In the genomic region with DNA sequence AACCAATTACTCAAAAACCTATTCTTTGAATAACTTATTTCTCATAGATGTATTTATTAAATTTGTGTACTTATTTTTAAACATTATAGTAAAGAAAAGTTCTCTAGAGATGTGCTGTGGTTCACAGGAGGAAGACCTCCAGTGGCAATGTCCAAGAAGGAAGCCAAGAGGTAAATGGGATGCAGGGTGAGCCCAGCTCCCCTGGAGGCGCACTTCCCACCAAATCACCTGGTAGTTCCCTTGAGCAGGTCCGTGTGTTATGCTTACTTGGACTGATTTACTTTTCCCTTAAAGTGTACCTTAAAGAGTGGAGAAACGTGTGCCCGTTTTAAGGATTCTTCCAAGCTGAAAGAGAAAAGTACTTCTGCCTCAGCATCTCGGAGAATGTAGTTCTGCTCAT, we compare ENCODE assay signal across 1 cellular context.
TF ChIP-seq lines count a peak whose summit lies in the region.

No MANE protein-coding gene starts in this region.

TF ChIP-seq in K562, 482 proteins besides CTCF, POLR2A, EP300 and RAD21:
- TF ChIP-seq ILK (tag; IDR thresholded peaks at IDR 0.05; ENCODE audit: borderline replicate concordance, low read depth), result no peak
- TF ChIP-seq, protein P1, sequence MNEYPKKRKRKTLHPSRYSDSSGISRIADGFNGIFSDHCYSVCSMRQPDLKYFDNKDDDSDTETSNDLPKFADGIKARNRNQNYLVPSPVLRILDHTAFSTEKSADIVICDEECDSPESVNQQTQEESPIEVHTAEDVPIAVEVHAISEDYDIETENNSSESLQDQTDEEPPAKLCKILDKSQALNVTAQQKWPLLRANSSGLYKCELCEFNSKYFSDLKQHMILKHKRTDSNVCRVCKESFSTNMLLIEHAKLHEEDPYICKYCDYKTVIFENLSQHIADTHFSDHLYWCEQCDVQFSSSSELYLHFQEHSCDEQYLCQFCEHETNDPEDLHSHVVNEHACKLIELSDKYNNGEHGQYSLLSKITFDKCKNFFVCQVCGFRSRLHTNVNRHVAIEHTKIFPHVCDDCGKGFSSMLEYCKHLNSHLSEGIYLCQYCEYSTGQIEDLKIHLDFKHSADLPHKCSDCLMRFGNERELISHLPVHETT (CRISPR knock-in tag; conservative IDR thresholded peaks at IDR 0.05 in 1 of 2, IDR thresholded peaks at IDR 0.05 in 1 of 2), result no peak
- TF ChIP-seq ZNF140 (CRISPR knock-in tag; IDR thresholded peaks at IDR 0.05), result no peak
- no peak for TF ChIP-seq NFYB (IDR thresholded peaks at IDR 0.05; ENCODE audit: extremely low read depth, insufficient read length)
- TF ChIP-seq, protein P2, sequence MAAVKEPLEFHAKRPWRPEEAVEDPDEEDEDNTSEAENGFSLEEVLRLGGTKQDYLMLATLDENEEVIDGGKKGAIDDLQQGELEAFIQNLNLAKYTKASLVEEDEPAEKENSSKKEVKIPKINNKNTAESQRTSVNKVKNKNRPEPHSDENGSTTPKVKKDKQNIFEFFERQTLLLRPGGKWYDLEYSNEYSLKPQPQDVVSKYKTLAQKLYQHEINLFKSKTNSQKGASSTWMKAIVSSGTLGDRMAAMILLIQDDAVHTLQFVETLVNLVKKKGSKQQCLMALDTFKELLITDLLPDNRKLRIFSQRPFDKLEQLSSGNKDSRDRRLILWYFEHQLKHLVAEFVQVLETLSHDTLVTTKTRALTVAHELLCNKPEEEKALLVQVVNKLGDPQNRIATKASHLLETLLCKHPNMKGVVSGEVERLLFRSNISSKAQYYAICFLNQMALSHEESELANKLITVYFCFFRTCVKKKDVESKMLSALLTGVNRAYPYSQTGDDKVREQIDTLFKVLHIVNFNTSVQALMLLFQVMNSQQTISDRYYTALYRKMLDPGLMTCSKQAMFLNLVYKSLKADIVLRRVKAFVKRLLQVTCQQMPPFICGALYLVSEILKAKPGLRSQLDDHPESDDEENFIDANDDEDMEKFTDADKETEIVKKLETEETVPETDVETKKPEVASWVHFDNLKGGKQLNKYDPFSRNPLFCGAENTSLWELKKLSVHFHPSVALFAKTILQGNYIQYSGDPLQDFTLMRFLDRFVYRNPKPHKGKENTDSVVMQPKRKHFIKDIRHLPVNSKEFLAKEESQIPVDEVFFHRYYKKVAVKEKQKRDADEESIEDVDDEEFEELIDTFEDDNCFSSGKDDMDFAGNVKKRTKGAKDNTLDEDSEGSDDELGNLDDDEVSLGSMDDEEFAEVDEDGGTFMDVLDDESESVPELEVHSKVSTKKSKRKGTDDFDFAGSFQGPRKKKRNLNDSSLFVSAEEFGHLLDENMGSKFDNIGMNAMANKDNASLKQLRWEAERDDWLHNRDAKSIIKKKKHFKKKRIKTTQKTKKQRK (IDR thresholded peaks at IDR 0.05; ENCODE audit: borderline replicate concordance, low read depth, low read length), result no peak
- TF ChIP-seq MAFG (tag; conservative IDR thresholded peaks at IDR 0.05), result no peak
- TF ChIP-seq, protein P3, sequence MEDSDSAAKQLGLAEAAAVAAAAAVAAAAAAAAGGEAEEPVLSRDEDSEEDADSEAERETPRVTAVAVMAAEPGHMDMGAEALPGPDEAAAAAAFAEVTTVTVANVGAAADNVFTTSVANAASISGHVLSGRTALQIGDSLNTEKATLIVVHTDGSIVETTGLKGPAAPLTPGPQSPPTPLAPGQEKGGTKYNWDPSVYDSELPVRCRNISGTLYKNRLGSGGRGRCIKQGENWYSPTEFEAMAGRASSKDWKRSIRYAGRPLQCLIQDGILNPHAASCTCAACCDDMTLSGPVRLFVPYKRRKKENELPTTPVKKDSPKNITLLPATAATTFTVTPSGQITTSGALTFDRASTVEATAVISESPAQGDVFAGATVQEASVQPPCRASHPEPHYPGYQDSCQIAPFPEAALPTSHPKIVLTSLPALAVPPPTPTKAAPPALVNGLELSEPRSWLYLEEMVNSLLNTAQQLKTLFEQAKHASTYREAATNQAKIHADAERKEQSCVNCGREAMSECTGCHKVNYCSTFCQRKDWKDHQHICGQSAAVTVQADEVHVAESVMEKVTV (CRISPR knock-in tag; IDR thresholded peaks at IDR 0.05), result no peak
- TF ChIP-seq ATF1 (CRISPR knock-in tag; IDR thresholded peaks at IDR 0.05), result no peak
- TF ChIP-seq ATF1 (tag; IDR thresholded peaks at IDR 0.05), result no peak
- no peak for TF ChIP-seq ZNF311 (CRISPR knock-in tag; IDR thresholded peaks at IDR 0.05)
- no peak for TF ChIP-seq ZNF780A (CRISPR knock-in tag; IDR thresholded peaks at IDR 0.05)
- no peak for TF ChIP-seq NR2F6 (CRISPR knock-in tag; IDR thresholded peaks at IDR 0.05)
- no peak for TF ChIP-seq ZC3H8 (IDR thresholded peaks at IDR 0.05)
- no peak for TF ChIP-seq SMARCE1 (IDR thresholded peaks at IDR 0.05)
- TF ChIP-seq JUND (IDR thresholded peaks at IDR 0.05; ENCODE audit: borderline replicate concordance, low read depth, low read length), result no peak
- TF ChIP-seq JUND (tag; IDR thresholded peaks at IDR 0.05; ENCODE audit: borderline replicate concordance, low read depth, low read length), result no peak
- TF ChIP-seq ZNF764 (CRISPR knock-in tag; IDR thresholded peaks at IDR 0.05; ENCODE audit: low read depth), result no peak
- no peak for TF ChIP-seq ZNF175 (CRISPR knock-in tag; IDR thresholded peaks at IDR 0.05; ENCODE audit: low read depth)
- no peak for TF ChIP-seq CXXC5 (CRISPR knock-in tag; IDR thresholded peaks at IDR 0.05)
- no peak for TF ChIP-seq PPARD (CRISPR knock-in tag; IDR thresholded peaks at IDR 0.05)
- TF ChIP-seq LEF1 (IDR thresholded peaks at IDR 0.05), result no peak
- no peak for TF ChIP-seq POLR2B (IDR thresholded peaks at IDR 0.05; ENCODE audit: low read depth, partially characterized antibody)
